18 cellular contexts compared by ENCODE assay signal in the genomic region with DNA sequence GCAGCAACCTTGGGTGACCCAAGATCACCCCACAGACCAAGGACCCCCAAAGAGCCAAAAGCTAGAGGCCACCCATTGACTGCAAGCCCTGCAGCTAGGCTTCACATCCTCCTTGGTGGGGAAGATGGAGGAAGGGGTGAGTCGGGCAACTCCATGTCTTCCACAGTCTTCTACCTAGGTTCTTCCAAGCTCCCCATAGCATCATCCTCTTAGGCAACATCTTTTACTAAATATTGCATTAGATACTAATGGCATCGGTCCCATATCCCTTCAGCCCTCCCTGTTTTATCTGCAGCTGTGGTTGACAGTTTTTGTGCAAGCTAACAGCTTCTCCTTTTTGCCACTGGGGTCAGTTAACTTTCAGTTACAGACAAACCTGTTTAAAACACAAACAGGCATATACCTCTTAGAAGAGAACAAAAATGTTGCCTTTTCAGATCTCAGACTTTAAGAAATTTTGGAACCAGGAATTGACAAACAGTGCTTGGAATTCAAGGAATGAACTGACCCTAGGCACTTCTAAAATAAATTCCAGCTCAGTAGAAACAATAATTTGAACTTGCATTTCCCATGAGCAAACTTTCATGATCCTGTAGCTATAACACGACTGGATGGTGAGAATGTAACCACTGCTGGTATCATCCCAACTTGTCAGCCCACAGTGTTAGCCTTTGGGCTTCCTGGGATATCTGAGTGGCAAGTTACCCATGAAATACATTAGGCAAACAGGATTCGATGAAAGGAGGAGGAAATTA. TPM values are rescaled to one million over a fixed set of nuclear protein-coding genes. Genes with fewer than 3 reads are reported as not detected.
A peak's percentile ranks its signal among the peaks of the same experiment; 100 is the strongest.
DNase-seq lines count a peak whose midpoint lies in the region; ATAC-seq and TF ChIP-seq lines count a peak whose summit lies in the region.
"Had no signal": no experiment of that assay in that cellular context is flagged by ENCODE, and none has a peak within 500 bp of the region (broad histone marks: within the 10 kb centered on the region; RNA-seq: fewer than 3 reads in every experiment).

No MANE protein-coding gene starts in this region.

- in situ Hi-C loops in IMR-90 (cut with MboI; ENCODE audit: low sequenced_read_pairs): no loop called here

- H4K5ac ChIP-seq in IMR-90 (ENCODE audit: low read depth, low read length): no peak overlapping the region

- H3K9ac ChIP-seq in IMR-90 (ENCODE audit: low read depth, low read length): no peak overlapping the region

- no peaks in the 10 kb centered on the region for H3K9me3 ChIP-seq in IMR-90 (ENCODE audit: control insufficient read depth, insufficient read depth, low read length)
- H3K9me3 ChIP-seq: thoracic aorta had no signal

- no peak overlapping the region for H4K91ac ChIP-seq in IMR-90 (ENCODE audit: insufficient read depth, low read depth, low read length)

- H3K4me3 ChIP-seq in IMR-90 (ENCODE audit: insufficient read depth, low read depth, low read length): no peak overlapping the region
- no peak overlapping the region for H3K4me3 ChIP-seq in fibroblast of villous mesenchyme (ENCODE audit: low read depth, low read length)
- H3K4me3 ChIP-seq: lung, PC-9, thoracic aorta had no signal

- no peak for TF ChIP-seq RAD21 in IMR-90 (IDR thresholded peaks at IDR 0.05; ENCODE audit: low read length)

- no peaks in the 10 kb centered on the region for H3K79me1 ChIP-seq in IMR-90 (ENCODE audit: low read depth in 1 of 2, low read length in 2 of 2)

- no peak overlapping the region for H3K14ac ChIP-seq in IMR-90 (replicated peaks; ENCODE audit: low read depth, low read length)

- ATAC-seq in IMR-90 (ENCODE audit: low read depth): peak; percentile 46
- no peak for ATAC-seq in HG02642 (IDR thresholded peaks at IDR 0.05; ENCODE audit: poor library complexity, unreplicated experiment)
- ATAC-seq in GM21528 (IDR thresholded peaks at IDR 0.05; ENCODE audit: low FRiP score, unreplicated experiment): no peak
- no peak for ATAC-seq in HG03521 (IDR thresholded peaks at IDR 0.05; ENCODE audit: unreplicated experiment)
- ATAC-seq: effector memory CD8-positive, alpha-beta T cell; right cardiac atrium; T-helper 17 cell had no signal

- no peak overlapping the region for H3K18ac ChIP-seq in IMR-90 (ENCODE audit: low read depth, low read length)

- dilution Hi-C loops in IMR-90 (cut with HindIII; ENCODE audit: low sequenced_read_pairs, unreplicated experiment): no loop called here

- no TSS peak for BruUV-seq in IMR-90 (replicated peaks; lab: Mats Ljungman, UMichigan)

- H2AK5ac ChIP-seq in IMR-90 (ENCODE audit: low read depth, low read length): no peak overlapping the region; the same call in 1 of the 2 replicates

- H3K23ac ChIP-seq in IMR-90 (ENCODE audit: low read depth, low read length): no peak overlapping the region

- H3K27ac ChIP-seq in IMR-90 (ENCODE audit: insufficient read depth, low read length): no peak overlapping the region
- H3K27ac ChIP-seq: PC-9, thoracic aorta had no signal

- no peak overlapping the region for H3K56ac ChIP-seq in IMR-90 (ENCODE audit: extremely low read depth, insufficient read depth, low read length)

- peaks cover 7% of the 10 kb centered on the region for H3K4me1 ChIP-seq in IMR-90 (ENCODE audit: control insufficient read depth, insufficient read depth, low read length)

- DNase-seq in AML-193 (lab: John Stamatoyannopoulos, UW) (peak; percentile 98), IMR-90 (no peak), RPMI8226 (peak; percentile 35), fibroblast of villous mesenchyme (ENCODE audit: low read depth) (peak; percentile 59), COLO668 (lab: John Stamatoyannopoulos, UW; ENCODE audit: unreplicated experiment) (no peak)
- DNase-seq: activated CD4-positive, alpha-beta T cell treated with anti-CD3 and anti-CD28 coated beads for 4 hours; DMS 273 treated with DMSO at 0.1 percent for 48 hours; effector memory CD8-positive, alpha-beta T cell; NCI-H446; nephron progenitor cell; PC-9; right cardiac atrium; T-helper 17 cell had no signal

- no peak overlapping the region for H3K4me2 ChIP-seq in IMR-90 (ENCODE audit: low read depth, low read length)
- H3K4me2 ChIP-seq: PC-9 had no signal

- H3K27me3 ChIP-seq in IMR-90 (ENCODE audit: control insufficient read depth, insufficient read depth, low read length): peaks cover 4% of the 10 kb centered on the region

- no peak overlapping the region for H2BK5ac ChIP-seq in IMR-90 (ENCODE audit: low read depth, low read length, poor library complexity, severe bottlenecking)

- H3K36me3 ChIP-seq in IMR-90 (ENCODE audit: control insufficient read depth, insufficient read depth, low read length): no peaks in the 10 kb centered on the region
- H3K36me3 ChIP-seq: thoracic aorta had no signal

- WGBS in IMR-90 (ENCODE audit: extremely low coverage in 2 of 2, insufficient read length in 1 of 2), 2 experiments: 0% methylated on average over 1 of the region's 4 CpGs; no CpG with 5 or more reads in 1 of the 2 experiments

- POLR2A ChIA-PET in IMR-90 (lab: Charles Lee; ENCODE audit: unreplicated experiment): no interaction called here

- CTCF ChIA-PET in IMR-90 (lab: Yijun Ruan, JAX): no interaction called here

- no peak overlapping the region for H2BK20ac ChIP-seq in IMR-90 (ENCODE audit: low read depth, low read length)

- no peak overlapping the region for H2BK120ac ChIP-seq in IMR-90 (ENCODE audit: low read depth, low read length)

- no peak overlapping the region for H3K4ac ChIP-seq in IMR-90 (ENCODE audit: low read depth, low read length)

- no peaks in the 10 kb centered on the region for H4K20me1 ChIP-seq in IMR-90 (ENCODE audit: insufficient read depth, low read length)

- intact Hi-C loops in IMR-90 (cut with micrococcal nuclease): loop anchor here (5.0 kb wide), 1 partner anchor 97 kb away; no protein-coding TSS in a partner anchor

- no peak overlapping the region for H2AFZ ChIP-seq in IMR-90 (replicated peaks; ENCODE audit: low read length, poor library complexity)
- H2AFZ ChIP-seq: PC-9 had no signal

- no peak overlapping the region for H2BK15ac ChIP-seq in IMR-90 (ENCODE audit: low read depth, low read length)

- no peak overlapping the region for H4K8ac ChIP-seq in IMR-90 (ENCODE audit: low read depth in 2 of 2, low read length in 2 of 2)

- TF ChIP-seq CTCF in IMR-90 (conservative IDR thresholded peaks at IDR 0.05; ENCODE audit: low read depth, low read length): no peak
- TF ChIP-seq CTCF in fibroblast of villous mesenchyme (IDR thresholded peaks at IDR 0.05; ENCODE audit: insufficient read depth, low read depth, low read length): no peak

- no peak overlapping the region for H2AK9ac ChIP-seq in IMR-90 (replicated peaks; ENCODE audit: low read depth, low read length, poor library complexity)

- H3K9me1 ChIP-seq in IMR-90 (ENCODE audit: insufficient read depth, low read length): no peaks in the 10 kb centered on the region

- no peak for TF ChIP-seq POLR2A in IMR-90 (IDR thresholded peaks at IDR 0.05; ENCODE audit: low read depth, low read length)

TF ChIP-seq in IMR-90, 13 proteins besides CTCF, POLR2A, EP300 and RAD21:
- TF ChIP-seq FOS (IDR thresholded peaks at IDR 0.05; ENCODE audit: low read depth, low read length) (no peak), CHD1 (IDR thresholded peaks at IDR 0.05; ENCODE audit: low read depth, low read length) (no peak), RFX5 (IDR thresholded peaks at IDR 0.05; ENCODE audit: low read depth, low read length) (no peak), USF2 (IDR thresholded peaks at IDR 0.05; ENCODE audit: low read depth, low read length) (no peak), BHLHE40 (IDR thresholded peaks at IDR 0.05; ENCODE audit: low read depth, low read length) (no peak), CEBPB (IDR thresholded peaks at IDR 0.05; ENCODE audit: low read depth, low read length) (no peak), MXI1 (IDR thresholded peaks at IDR 0.05; ENCODE audit: borderline replicate concordance, low read depth, low read length) (no peak), MAFK (IDR thresholded peaks at IDR 0.05; ENCODE audit: low read depth, low read length) (no peak), NFE2L2 (IDR thresholded peaks at IDR 0.05; ENCODE audit: low read depth, low read length) (no peak), MAZ (IDR thresholded peaks at IDR 0.05; ENCODE audit: borderline replicate concordance, low read depth, low read length) (no peak), RCOR1 (IDR thresholded peaks at IDR 0.05; ENCODE audit: insufficient replicate concordance, low read length) (no peak), ELK1 (IDR thresholded peaks at IDR 0.05; ENCODE audit: borderline replicate concordance, low read depth, low read length) (no peak)

RNA-seq across cellular contexts. Expression of gene MSMB, which starts 33.9 kb away (rescaled TPM):
- total RNA-seq in IMR-90 (2012; rRNA removed) (not detected in 2 replicates), fibroblast of villous mesenchyme (not detected in 2 replicates)
- not detected in 2 replicates for polyA plus RNA-seq in IMR-90 (2012; rRNA removed)
- polyA plus RNA-seq in IMR-90 (2012; cell fraction: cytosol; rRNA removed): not detected in 2 replicates
- not detected in 2 replicates for polyA plus RNA-seq in IMR-90 (2012; cell fraction: nucleus; rRNA removed; ENCODE audit: low replicate concordance)
- total RNA-seq: PC-9, right cardiac atrium, T-helper 17 cell, thoracic aorta had no signal
- polyA plus RNA-seq: right cardiac atrium had no signal

RNA-seq across cellular contexts. Expression of gene NCOA4, which starts 49.6 kb away (rescaled TPM):
- total RNA-seq in IMR-90 (2012; rRNA removed) (188 and 202 TPM in 2 replicates), fibroblast of villous mesenchyme (163 and 256 TPM in 2 replicates)
- 55.6 and 62.2 TPM in 2 replicates for polyA plus RNA-seq in IMR-90 (2012; rRNA removed)
- polyA plus RNA-seq in IMR-90 (2012; cell fraction: cytosol; rRNA removed): 15.8 and 24.1 TPM in 2 replicates
- polyA plus RNA-seq in IMR-90 (2012; cell fraction: nucleus; rRNA removed; ENCODE audit: low replicate concordance): 6.4 and 33.7 TPM in 2 replicates

Comparison
In these comparisons a context has a peak if more than half of its experiments do, and no peak if none do; other contexts are left out.
1. DNase-seq: peak in AML-193 (2 of 2), RPMI8226 (single experiment) and fibroblast of villous mesenchyme (single experiment); none in IMR-90 (single experiment) and COLO668 (single experiment).